ENCODE assay signal across 30 cellular contexts in genomic region chr1:40687059-40687458, GRCh38.
"Had no signal": no experiment of that assay in that cellular context is flagged by ENCODE, and none has a peak within 500 bp of the region (broad histone marks: within the 10 kb centered on the region; RNA-seq: fewer than 3 reads in every experiment).

No MANE protein-coding gene starts in this region.

- H3K4me1 ChIP-seq: ascending aorta had no signal

- H3K27ac Mint-ChIP-seq: activated B cell treated with CpG ODN at 0.5 μM for 24 hours; activated CD4-positive, alpha-beta memory T cell treated with anti-CD3 and anti-CD28 coated beads for 36 hours; activated CD4-positive, alpha-beta T cell treated with anti-CD3 and anti-CD28 coated beads, Interleukin-2, amount 10 ng/mL, durations not matched to agents 24 days and 14 days; activated CD8-positive, alpha-beta memory T cell treated with anti-CD3 and anti-CD28 coated beads, Interleukin-2, amount 10 ng/mL, durations not matched to agents 7 days and 5 days; activated CD8-positive, alpha-beta T cell treated with anti-CD3 and anti-CD28 coated beads for 36 hours; activated naive CD4-positive, alpha-beta T cell treated with anti-CD3 and anti-CD28 coated beads, Interleukin-2, amount 10 ng/mL, durations not matched to agents 7 days and 5 days; activated naive CD4-positive, alpha-beta T cell treated with anti-CD3 and anti-CD28 coated beads, Interleukin-2, amount 50 U/mL, for 24 hours; activated naive CD8-positive, alpha-beta T cell; activated naive CD8-positive, alpha-beta T cell treated with anti-CD3 and anti-CD28 coated beads, Interleukin-2, amount 10 ng/mL, durations not matched to agents 7 days and 5 days; activated naive CD8-positive, alpha-beta T cell treated with anti-CD3 and anti-CD28 coated beads, Interleukin-2, amount 50 U/mL, for 24 hours; activated T-cell treated with anti-CD3 and anti-CD28 coated beads, Interleukin-2, amount 50 U/mL, for 24 hours; activated T-helper 2 cell treated with anti-CD3 and anti-CD28 coated beads, Interferon-gamma antibody, Interleukin-2, Interleukin-4, amounts not matched to agents 10 μg/mL and 5 μg/mL and 100 μg/mL, durations not matched to agents 14 hours and 24 hours and 36 hours; T-helper 17 cell had no signal

- FAIRE-seq: colon, TTC549 had no signal

- DNase-seq: activated B cell treated with CpG ODN at 0.5 μM for 24 hours; activated CD4-positive, alpha-beta memory T cell treated with anti-CD3 and anti-CD28 coated beads for 36 hours; activated CD4-positive, alpha-beta T cell treated with anti-CD3 and anti-CD28 coated beads for 4 hours; activated CD4-positive, alpha-beta T cell treated with anti-CD3 and anti-CD28 coated beads, Interleukin-2, amount 10 ng/mL, durations not matched to agents 24 days and 14 days; activated CD4-positive, alpha-beta T cell treated with anti-CD3 and anti-CD28 coated beads, Interleukin-2, amount 50 U/mL, for 1 hour; activated CD4-positive, alpha-beta T cell treated with anti-CD3 and anti-CD28 coated beads, Interleukin-2, amount 50 U/mL, for 4 hours; activated CD4-positive, CD25-positive, alpha-beta regulatory T cell treated with anti-CD3 and anti-CD28 coated beads, Interleukin-2, amount 50 U/mL, for 72 hours; activated CD8-positive, alpha-beta memory T cell treated with anti-CD3 and anti-CD28 coated beads for 24 hours; activated CD8-positive, alpha-beta memory T cell treated with anti-CD3 and anti-CD28 coated beads, Interleukin-2, amount 10 ng/mL, durations not matched to agents 7 days and 5 days; activated CD8-positive, alpha-beta memory T cell treated with anti-CD3 and anti-CD28 coated beads, Interleukin-2, amount 50 U/mL, for 48 hours; activated CD8-positive, alpha-beta T cell treated with anti-CD3 and anti-CD28 coated beads for 36 hours; activated effector memory CD4-positive, alpha-beta T cell treated with Interleukin-2 at 50 U/mL for 16 hours; activated gamma-delta T cell; activated naive CD4-positive, alpha-beta T cell treated with anti-CD3 and anti-CD28 coated beads, Interleukin-2, amount 10 ng/mL, durations not matched to agents 7 days and 5 days; activated naive CD4-positive, alpha-beta T cell treated with Interleukin-2 at 50 U/mL for 16 hours; activated naive CD8-positive, alpha-beta T cell treated with anti-CD3 and anti-CD28 coated beads, Interleukin-2, amount 10 ng/mL, durations not matched to agents 7 days and 5 days; activated naive CD8-positive, alpha-beta T cell treated with anti-CD3 and anti-CD28 coated beads, Interleukin-2, amount 50 U/mL, for 24 hours; activated T-cell treated with anti-CD3 and anti-CD28 coated beads, Interleukin-2, amount 50 U/mL, for 24 hours; amygdala; anterior cingulate cortex; central memory CD4-positive, alpha-beta T cell; T-helper 17 cell had no signal

- ATAC-seq: activated CD8-positive, alpha-beta memory T cell treated with anti-CD3 and anti-CD28 coated beads, Interleukin-2, amount 10 ng/mL, durations not matched to agents 7 days and 5 days; activated CD8-positive, alpha-beta T cell treated with anti-CD3 and anti-CD28 coated beads for 36 hours; activated naive CD8-positive, alpha-beta T cell treated with anti-CD3 and anti-CD28 coated beads, Interleukin-2, amount 50 U/mL, for 24 hours; T-helper 17 cell had no signal

- H3K27ac ChIP-seq: ascending aorta, VCaP had no signal

- H3K27me3 ChIP-seq: ascending aorta had no signal

- H3K4me3 ChIP-seq: ascending aorta had no signal

- H3K9me3 ChIP-seq: ascending aorta had no signal

- H3K9me3 Mint-ChIP-seq: activated CD4-positive, alpha-beta memory T cell treated with anti-CD3 and anti-CD28 coated beads for 36 hours; activated CD4-positive, alpha-beta T cell treated with anti-CD3 and anti-CD28 coated beads, Interleukin-2, amount 10 ng/mL, durations not matched to agents 24 days and 14 days; activated CD8-positive, alpha-beta T cell treated with anti-CD3 and anti-CD28 coated beads for 36 hours; activated naive CD4-positive, alpha-beta T cell treated with anti-CD3 and anti-CD28 coated beads, Interleukin-2, amount 10 ng/mL, durations not matched to agents 7 days and 5 days; activated naive CD8-positive, alpha-beta T cell treated with anti-CD3 and anti-CD28 coated beads, Interleukin-2, amount 50 U/mL, for 24 hours; activated T-cell treated with anti-CD3 and anti-CD28 coated beads, Interleukin-2, amount 50 U/mL, for 24 hours; brain had no signal

- H3K27me3 Mint-ChIP-seq: activated B cell treated with CpG ODN at 0.5 μM for 24 hours; activated CD4-positive, alpha-beta memory T cell treated with anti-CD3 and anti-CD28 coated beads for 36 hours; activated CD4-positive, alpha-beta T cell treated with anti-CD3 and anti-CD28 coated beads, Interleukin-2, amount 10 ng/mL, durations not matched to agents 24 days and 14 days; activated CD8-positive, alpha-beta memory T cell treated with anti-CD3 and anti-CD28 coated beads, Interleukin-2, amount 10 ng/mL, durations not matched to agents 7 days and 5 days; activated CD8-positive, alpha-beta T cell treated with anti-CD3 and anti-CD28 coated beads for 36 hours; activated naive CD4-positive, alpha-beta T cell treated with anti-CD3 and anti-CD28 coated beads, Interleukin-2, amount 10 ng/mL, durations not matched to agents 7 days and 5 days; activated naive CD4-positive, alpha-beta T cell treated with anti-CD3 and anti-CD28 coated beads, Interleukin-2, amount 50 U/mL, for 24 hours; activated naive CD8-positive, alpha-beta T cell; activated naive CD8-positive, alpha-beta T cell treated with anti-CD3 and anti-CD28 coated beads, Interleukin-2, amount 10 ng/mL, durations not matched to agents 7 days and 5 days; activated naive CD8-positive, alpha-beta T cell treated with anti-CD3 and anti-CD28 coated beads, Interleukin-2, amount 50 U/mL, for 24 hours; activated T-cell treated with anti-CD3 and anti-CD28 coated beads, Interleukin-2, amount 50 U/mL, for 24 hours; T-helper 17 cell had no signal

- H3K4me3 Mint-ChIP-seq: activated B cell treated with CpG ODN at 0.5 μM for 24 hours; activated CD4-positive, alpha-beta memory T cell treated with anti-CD3 and anti-CD28 coated beads for 36 hours; activated CD4-positive, alpha-beta T cell treated with anti-CD3 and anti-CD28 coated beads, Interleukin-2, amount 10 ng/mL, durations not matched to agents 24 days and 14 days; activated CD8-positive, alpha-beta memory T cell treated with anti-CD3 and anti-CD28 coated beads, Interleukin-2, amount 10 ng/mL, durations not matched to agents 7 days and 5 days; activated CD8-positive, alpha-beta T cell treated with anti-CD3 and anti-CD28 coated beads for 36 hours; activated naive CD4-positive, alpha-beta T cell treated with anti-CD3 and anti-CD28 coated beads, Interleukin-2, amount 10 ng/mL, durations not matched to agents 7 days and 5 days; activated naive CD4-positive, alpha-beta T cell treated with anti-CD3 and anti-CD28 coated beads, Interleukin-2, amount 50 U/mL, for 24 hours; activated naive CD8-positive, alpha-beta T cell; activated naive CD8-positive, alpha-beta T cell treated with anti-CD3 and anti-CD28 coated beads, Interleukin-2, amount 10 ng/mL, durations not matched to agents 7 days and 5 days; activated naive CD8-positive, alpha-beta T cell treated with anti-CD3 and anti-CD28 coated beads, Interleukin-2, amount 50 U/mL, for 24 hours; activated T-cell treated with anti-CD3 and anti-CD28 coated beads, Interleukin-2, amount 50 U/mL, for 24 hours; brain; T-helper 17 cell had no signal
